In genomic region chr5:132464155-132464939, GRCh38 we compare ENCODE assay signal across 8 cellular contexts. TPM values are rescaled to one million over a fixed set of nuclear protein-coding genes. Genes with fewer than 3 reads are reported as not detected.
DNase-seq lines count a peak whose midpoint lies in the region; ATAC-seq and TF ChIP-seq lines count a peak whose summit lies in the region.

No MANE protein-coding gene starts in this region.

- peak overlapping the region; percentile 42 for H2AK5ac ChIP-seq in mesenchymal stem cell (ENCODE audit: low read length, severe bottlenecking)

- H3K4me2 ChIP-seq in mesenchymal stem cell (ENCODE audit: low read length, poor library complexity, severe bottlenecking): peak overlapping the region; percentile 30

- peaks cover 8% of the 10 kb centered on the region for H3K79me1 ChIP-seq in mesenchymal stem cell (replicated peaks; ENCODE audit: low read length, poor library complexity, severe bottlenecking)

- CTCF ChIA-PET in BJ (lab: Yijun Ruan, JAX): interaction anchor here (0.5 to 1.7 kb wide), 10 partner anchors 15 to 421 kb away, joined by 3 to 6 read pairs (median 3); no protein-coding TSS in a partner anchor

- H4K91ac ChIP-seq in mesenchymal stem cell (ENCODE audit: low read length): peak overlapping the region; percentile 85

- peak overlapping the region; percentile 38 to 90 (median 72) for H3K4me3 Mint-ChIP-seq in IgD-negative memory B cell

- no peaks in the 10 kb centered on the region for H3K27me3 ChIP-seq in BJ (ENCODE audit: control insufficient read depth, insufficient read depth, low read length)
- no peaks in the 10 kb centered on the region for H3K27me3 ChIP-seq in adipocyte (replicated peaks; ENCODE audit: control insufficient read depth, insufficient read depth, low read length)
- H3K27me3 ChIP-seq in mesenchymal stem cell (ENCODE audit: control insufficient read depth in 1 of 2, insufficient read depth in 1 of 2, low read length in 2 of 2): no peaks in the 10 kb centered on the region

- H3K27me3 Mint-ChIP-seq in IgD-negative memory B cell: no peaks in the 10 kb centered on the region

- H3K18ac ChIP-seq in mesenchymal stem cell (ENCODE audit: low read depth in 1 of 2, low read length in 2 of 2): peak overlapping the region; percentile 92 to 96

- peak overlapping the region in 1 of 2 experiments; percentile 41 for H3K14ac ChIP-seq in mesenchymal stem cell (ENCODE audit: low read length in 2 of 2)

- no peak overlapping the region for H2AFZ ChIP-seq in mesenchymal stem cell (ENCODE audit: low read depth, low read length)

- no peak overlapping the region for H3K23ac ChIP-seq in mesenchymal stem cell (ENCODE audit: low read length in 2 of 2)

- H3K9ac ChIP-seq in adipocyte (ENCODE audit: low read length): peak overlapping the region; percentile 47
- peak overlapping the region; percentile 58 for H3K9ac ChIP-seq in mesenchymal stem cell (ENCODE audit: low read length)

- peak overlapping the region; percentile 66 for H2BK5ac ChIP-seq in mesenchymal stem cell (ENCODE audit: low read depth, low read length, poor library complexity, severe bottlenecking)

- POLR2A ChIA-PET in BJ (lab: Charles Lee): no interaction called here

- H3K4ac ChIP-seq in mesenchymal stem cell (ENCODE audit: low read depth in 1 of 2, low read length in 2 of 2): peak overlapping the region; percentile 65 to 84

- no peaks in the 10 kb centered on the region for H3K9me3 Mint-ChIP-seq in IgD-negative memory B cell

- H3K4me3 ChIP-seq in BJ (ENCODE audit: low read depth, low read length) (no peak overlapping the region), adipocyte (ENCODE audit: low read length) (no peak overlapping the region), mesenchymal stem cell (ENCODE audit: insufficient read depth in 1 of 2, low read depth in 1 of 2, low read length in 2 of 2) (peak overlapping the region in 1 of 2 experiments; percentile 53)

- WGBS in mesenchymal stem cell: 71% methylated on average over 15 of the region's 15 CpGs

- H3K36me3 ChIP-seq in BJ (ENCODE audit: control insufficient read depth, insufficient read depth, low read length) (no peaks in the 10 kb centered on the region), adipocyte (ENCODE audit: control insufficient read depth, insufficient read depth, low read length, severe bottlenecking) (peaks cover 5% of the 10 kb centered on the region), mesenchymal stem cell (ENCODE audit: control insufficient read depth in 1 of 2, insufficient read depth in 2 of 2, low read depth in 1 of 2, low read length in 2 of 2) (peaks cover 4 to 9% of the 10 kb centered on the region in 2 experiments)

- DNase-seq in BJ (ENCODE audit: low read depth) (no peak), adipocyte (ENCODE audit: low read depth) (peak; percentile 33), mesenchymal stem cell (peak; percentile 63), T-helper 9 cell (no peak), dedifferentiated amniotic fluid mesenchymal stem cell (ENCODE audit: extremely low spot score) (no peak)

- peak overlapping the region; percentile 82 to 95 for H2BK12ac ChIP-seq in mesenchymal stem cell (ENCODE audit: low read length in 2 of 2)

- peak overlapping the region; percentile 87 for H3K27ac ChIP-seq in mesenchymal stem cell (ENCODE audit: low read length, poor library complexity, severe bottlenecking)

- ATAC-seq in GM18505 (IDR thresholded peaks at IDR 0.05; ENCODE audit: unreplicated experiment) (no peak), HG02884 (IDR thresholded peaks at IDR 0.05; ENCODE audit: unreplicated experiment) (no peak)

- peaks cover 3% of the 10 kb centered on the region for H3K36me3 Mint-ChIP-seq in IgD-negative memory B cell

- peak overlapping the region; percentile 87 for H2BK15ac ChIP-seq in mesenchymal stem cell (ENCODE audit: low read depth, poor library complexity, severe bottlenecking)

- H3K4me1 Mint-ChIP-seq in IgD-negative memory B cell: peaks cover 72 to 81% (median 81%) of the 10 kb centered on the region in 3 donors

- TF ChIP-seq CTCF in BJ (IDR thresholded peaks at IDR 0.05; ENCODE audit: insufficient read depth, low read depth, low read length): peak; percentile 46

- peaks cover 21% of the 10 kb centered on the region for H3K4me1 ChIP-seq in adipocyte (ENCODE audit: control insufficient read depth, insufficient read depth, low read length)
- H3K4me1 ChIP-seq in mesenchymal stem cell (ENCODE audit: control insufficient read depth, insufficient read depth, low read depth, low read length): peaks cover 51% of the 10 kb centered on the region

- H2BK120ac ChIP-seq in mesenchymal stem cell (ENCODE audit: low read depth, low read length): peak overlapping the region; percentile 85

- no peak for TF ChIP-seq POLR2A in GM18505 (IDR thresholded peaks at IDR 0.05; ENCODE audit: borderline replicate concordance, extremely low read depth, insufficient read depth, insufficient read length)

- H3K9me3 ChIP-seq in adipocyte (ENCODE audit: control insufficient read depth, low read length) (no peaks in the 10 kb centered on the region), mesenchymal stem cell (ENCODE audit: control insufficient read depth, low read length) (no peaks in the 10 kb centered on the region)

- peak overlapping the region; percentile 92 for H4K8ac ChIP-seq in mesenchymal stem cell (ENCODE audit: low read length)

- peak overlapping the region; percentile 39 to 93 (median 90) for H3K27ac Mint-ChIP-seq in IgD-negative memory B cell

RNA-seq across cellular contexts. Expression of gene IRF1, which starts 26.2 kb away (rescaled TPM):
- polyA plus RNA-seq in BJ (2011; rRNA removed) (17.9 and 25.5 TPM in 2 replicates), IgD-negative memory B cell (207 TPM)
- 28.0 and 38.3 TPM in 2 replicates for polyA minus RNA-seq in BJ (2011; rRNA and poly(A)+ RNA removed)
- polyA plus RNA-seq in mesenchymal stem cell (2013, experiment 1 of 2): 33.6 TPM
- 35.8 TPM for polyA plus RNA-seq in mesenchymal stem cell (2013, experiment 2 of 2)

Comparison
In these comparisons a context has a peak if more than half of its experiments do, and no peak if none do; other contexts are left out.
1. DNase-seq: peak in adipocyte (single experiment) and mesenchymal stem cell (single experiment); none in BJ (single experiment), T-helper 9 cell (single experiment) and dedifferentiated amniotic fluid mesenchymal stem cell (single experiment).